Comparison of ENCODE assay signal across 22 cellular contexts in the genomic region with DNA sequence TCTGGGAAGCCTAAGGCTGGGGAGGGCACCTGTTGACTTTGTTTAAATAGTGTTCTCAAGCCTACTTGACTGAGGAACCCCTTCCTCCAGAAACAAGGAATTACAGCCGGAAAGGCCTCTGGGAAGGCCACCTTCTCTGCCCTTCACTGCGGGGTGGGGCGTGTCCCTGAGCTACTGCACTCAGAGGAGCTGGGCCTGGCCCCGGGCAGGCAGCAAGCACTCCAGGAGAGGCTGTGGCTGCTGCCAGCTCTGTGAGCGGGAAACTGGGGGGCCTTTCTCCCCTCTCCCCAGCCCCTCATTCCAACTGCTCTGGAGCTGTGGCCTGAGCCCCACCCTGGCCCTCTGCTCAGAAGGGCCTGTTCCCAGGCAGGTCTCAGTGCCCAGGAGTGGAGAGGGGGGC. TPM values are rescaled to one million over a fixed set of nuclear protein-coding genes. Genes with fewer than 3 reads are reported as not detected.
"Had no signal": no experiment of that assay in that cellular context is flagged by ENCODE, and none has a peak within 500 bp of the region (broad histone marks: within the 10 kb centered on the region; RNA-seq: fewer than 3 reads in every experiment).

No MANE protein-coding gene starts in this region.

- H3K9me3 ChIP-seq: gastroesophageal sphincter, psoas muscle, sigmoid colon, tibial artery, uterus had no signal

- H3K4me3 Mint-ChIP-seq: activated naive CD4-positive, alpha-beta T cell treated with anti-CD3 and anti-CD28 coated beads, Interleukin-2, amount 10 ng/mL, durations not matched to agents 7 days and 5 days; activated T-cell treated with anti-CD3 and anti-CD28 coated beads, Interleukin-2, amount 50 U/mL, for 4 hours; T-helper 1 cell treated with Interleukin-12 subunit alpha and Interleukin-12 subunit beta and Interleukin-4 antibody, amounts not matched to agents 30 μg/mL and 1 μg/mL, for 36 hours had no signal

- H3K4me3 ChIP-seq: gastroesophageal sphincter, lung, sigmoid colon, tibial artery, uterus had no signal

- H3K27me3 ChIP-seq: uterus had no signal

- H3K4me1 ChIP-seq: uterus had no signal

- H3K27ac ChIP-seq: gastroesophageal sphincter, sigmoid colon, tibial artery, uterus had no signal

- H3K9me3 Mint-ChIP-seq: activated naive CD4-positive, alpha-beta T cell treated with anti-CD3 and anti-CD28 coated beads, Interleukin-2, amount 10 ng/mL, durations not matched to agents 7 days and 5 days; activated T-cell treated with anti-CD3 and anti-CD28 coated beads, Interleukin-2, amount 50 U/mL, for 4 hours; T-helper 1 cell treated with Interleukin-12 subunit alpha and Interleukin-12 subunit beta and Interleukin-4 antibody, amounts not matched to agents 30 μg/mL and 1 μg/mL, for 36 hours had no signal

- H3K27ac Mint-ChIP-seq: activated naive CD4-positive, alpha-beta T cell treated with anti-CD3 and anti-CD28 coated beads, Interleukin-2, amount 10 ng/mL, durations not matched to agents 7 days and 5 days; T-helper 1 cell treated with Interleukin-12 subunit alpha and Interleukin-12 subunit beta and Interleukin-4 antibody, amounts not matched to agents 30 μg/mL and 1 μg/mL, for 36 hours had no signal

- DNase-seq: activated CD4-positive, alpha-beta T cell treated with anti-CD3 and anti-CD28 coated beads, Interleukin-2, amount 50 U/mL, for 1 hour; activated CD4-positive, CD25-positive, alpha-beta regulatory T cell treated with anti-CD3 and anti-CD28 coated beads, Interleukin-2, amount 50 U/mL, for 72 hours; activated CD8-positive, alpha-beta memory T cell treated with anti-CD3 and anti-CD28 coated beads, Interleukin-2, amount 50 U/mL, for 4 hours; activated effector memory CD4-positive, alpha-beta T cell treated with Interleukin-2 at 50 U/mL for 16 hours; activated naive CD4-positive, alpha-beta T cell treated with anti-CD3 and anti-CD28 coated beads, Interleukin-2, amount 10 ng/mL, durations not matched to agents 7 days and 5 days; activated T-cell treated with anti-CD3 and anti-CD28 coated beads, Interleukin-2, amount 50 U/mL, for 4 hours; aorta; effector CD4-positive, alpha-beta T cell; midbrain; sigmoid colon; stimulated activated CD4-positive, alpha-beta T cell treated with anti-CD3 and anti-CD28 coated beads, Interleukin-12 subunit alpha, Interleukin-12 subunit beta, amount 100 ng/mL, for 4 hours; stimulated activated CD4-positive, alpha-beta T cell treated with anti-CD3 and anti-CD28 coated beads, Interleukin-1b, Interleukin-23, amount 100 ng/mL, for 48 hours; stimulated activated CD8-positive, alpha-beta memory T cell treated with anti-CD3 and anti-CD28 coated beads, Interleukin-4, amount 100 ng/mL, for 48 hours; stimulated activated naive CD4-positive, alpha-beta T cell treated with Interleukin-2 at 50 U/mL for 16 hours; tibial artery; uterus had no signal

- H3K36me3 ChIP-seq: gastroesophageal sphincter, sigmoid colon, tibial artery, uterus had no signal

- ATAC-seq: activated T-cell treated with anti-CD3 and anti-CD28 coated beads, Interleukin-2, amount 50 U/mL, for 4 hours; esophagus mucosa; gastroesophageal sphincter had no signal

RNA-seq across cellular contexts. Expression of a gene that starts 14.3 kb away (rescaled TPM):
- total RNA-seq: activated T-cell treated with anti-CD3 and anti-CD28 coated beads, Interleukin-2, amount 50 U/mL, for 4 hours; aorta; esophagus mucosa; gastroesophageal sphincter; lung; osteocyte; psoas muscle; sigmoid colon; uterus had no signal
- polyA plus RNA-seq: aorta, lung, sigmoid colon had no signal
